In the genomic region with DNA sequence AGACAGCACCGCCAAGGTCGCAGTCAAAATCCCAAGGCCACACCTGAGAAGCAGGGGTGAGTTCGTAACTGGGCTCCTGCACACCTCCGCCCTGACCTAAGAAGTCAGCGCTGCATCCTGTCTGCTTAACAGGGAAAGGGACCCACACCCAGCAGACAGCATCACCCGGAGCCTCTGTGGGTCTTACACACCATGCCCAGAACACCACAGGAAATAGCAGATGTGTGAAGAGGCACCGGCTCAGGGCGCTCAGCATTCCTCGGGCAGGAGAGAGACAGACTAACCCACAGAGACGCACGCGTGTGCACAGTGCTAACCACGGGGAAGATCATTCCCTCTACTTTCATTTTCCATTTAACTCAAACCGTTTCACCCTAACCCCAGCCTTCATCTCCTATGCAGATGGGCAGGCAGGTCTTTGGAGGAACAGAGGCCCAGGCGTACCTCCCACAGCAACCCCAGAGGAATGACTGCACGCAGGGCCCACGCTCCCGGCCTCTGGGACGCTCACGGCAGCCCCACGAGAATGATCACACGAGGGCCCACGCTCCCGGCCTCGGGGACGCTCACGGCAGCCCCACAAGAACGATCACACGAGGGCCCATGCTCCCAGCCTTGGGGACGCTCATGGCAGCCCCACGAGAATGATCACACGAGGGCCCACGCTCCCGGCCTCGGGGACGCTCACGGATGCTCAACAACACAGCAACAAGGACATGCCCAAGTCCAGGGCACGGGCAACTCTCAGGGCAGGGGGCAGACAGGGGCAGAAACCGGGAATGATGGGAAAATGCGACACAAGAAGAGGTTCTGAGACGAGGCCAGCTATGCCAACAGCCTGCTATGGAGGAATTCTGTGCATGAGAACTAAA, we compare ENCODE assay signal across 13 cellular contexts. TPM values are rescaled to one million over a fixed set of nuclear protein-coding genes. Genes with fewer than 3 reads are reported as not detected.
DNase-seq lines count a peak whose midpoint lies in the region; ATAC-seq and TF ChIP-seq lines count a peak whose summit lies in the region.
"Had no signal": no experiment of that assay in that cellular context is flagged by ENCODE, and none has a peak within 500 bp of the region (broad histone marks: within the 10 kb centered on the region; RNA-seq: fewer than 3 reads in every experiment).

No MANE protein-coding gene starts in this region.

- TF ChIP-seq CTCF in brain microvascular endothelial cell (IDR thresholded peaks at IDR 0.05; ENCODE audit: low read depth, low read length, missing control alignments) = no peak

- H3K4me1 ChIP-seq in BLaER1 = peaks cover 21% of the 10 kb centered on the region
- H3K4me1 ChIP-seq: transverse colon had no signal

- intact Hi-C loops in sciatic nerve (cut with DNase I) = no loop called here

- H3K4me2 ChIP-seq in BLaER1 = peak overlapping the region; percentile 69

- H3K9ac ChIP-seq in BLaER1 = peak overlapping the region; percentile 55; the same call in 1 of the 2 replicates

- in situ Hi-C loops in brain microvascular endothelial cell (cut with HindIII; ENCODE audit: low pct_ligation_motif_present, low sequenced_read_pairs) = no loop called here

- peak overlapping the region; percentile 31; the same call in 1 of the 2 replicates for H3K4me3 ChIP-seq in BLaER1
- no peak overlapping the region for H3K4me3 ChIP-seq in brain microvascular endothelial cell (ENCODE audit: low read depth, low read length)
- H3K4me3 ChIP-seq: SK-N-MC, transverse colon had no signal

- H3K9me3 ChIP-seq in BLaER1 = peaks cover 33% of the 10 kb centered on the region

- DNase-seq in activated CD4-positive, alpha-beta T cell treated with anti-CD3 and anti-CD28 coated beads for 4 hours = peak; percentile 9 to 32
- DNase-seq in brain microvascular endothelial cell = peak; percentile 25
- no peak for DNase-seq in sciatic nerve (ENCODE audit: low spot score)
- no peak for DNase-seq in NCI-H128 (lab: John Stamatoyannopoulos, UW; ENCODE audit: unreplicated experiment)
- DNase-seq in HuH-7.5 (ENCODE audit: low spot score) = no peak
- DNase-seq in UCSD-AML1 (lab: John Stamatoyannopoulos, UW; ENCODE audit: unreplicated experiment) = no peak
- DNase-seq: caudate nucleus, hypothalamus, NCI-H1436 treated with DMSO at 0.1 percent for 48 hours, transverse colon had no signal

- H3K27ac ChIP-seq in BLaER1 (peak overlapping the region; percentile 82), brain microvascular endothelial cell (no peak overlapping the region)
- H3K27ac ChIP-seq: SK-N-MC, transverse colon had no signal

- peaks cover 8% of the 10 kb centered on the region; the same call in 1 of the 2 replicates for H4K20me1 ChIP-seq in BLaER1

- H3K27me3 ChIP-seq in BLaER1 (no peaks in the 10 kb centered on the region), brain microvascular endothelial cell (replicated peaks) (no peaks in the 10 kb centered on the region)
- H3K27me3 ChIP-seq: transverse colon had no signal

- ATAC-seq in sciatic nerve (peak; percentile 17), HG02973 (IDR thresholded peaks at IDR 0.05; ENCODE audit: unreplicated experiment) (no peak)

- H3K36me3 ChIP-seq in BLaER1 (peaks cover 71% of the 10 kb centered on the region), brain microvascular endothelial cell (replicated peaks) (peaks cover 66% of the 10 kb centered on the region)

RNA-seq across cellular contexts. Expression of gene POFUT2, which starts 20.9 kb away (rescaled TPM):
- 44.2 TPM for total RNA-seq in sciatic nerve

Comparison
In these comparisons a context has a peak if more than half of its experiments do, and no peak if none do; other contexts are left out.
1. DNase-seq: peak in activated CD4-positive, alpha-beta T cell treated with anti-CD3 and anti-CD28 coated beads for 4 hours (2 of 2) and brain microvascular endothelial cell (single experiment); none in sciatic nerve (single experiment), NCI-H128 (single experiment), HuH-7.5 (single experiment) and UCSD-AML1 (single experiment).